ENCODE assay signal across 8 cellular contexts in genomic region chr12:81610955-81611889, GRCh38.
DNase-seq lines count a peak whose midpoint lies in the region; ATAC-seq and TF ChIP-seq lines count a peak whose summit lies in the region.

No MANE protein-coding gene starts in this region.

- H3K9me3 ChIP-seq in AG04450 (ENCODE audit: control insufficient read depth, insufficient read depth, low read length), result no peaks in the 10 kb centered on the region
- H3K9me3 ChIP-seq in body of pancreas, result no peaks in the 10 kb centered on the region
- H3K9me3 ChIP-seq in upper lobe of left lung, result no peaks in the 10 kb centered on the region
- H3K9me3 ChIP-seq in effector memory CD4-positive, alpha-beta T cell (ENCODE audit: control insufficient read depth, low read length), result no peaks in the 10 kb centered on the region

- 61 to 95% methylated on average over 6 to 18 of the region's 18 CpGs for WGBS in body of pancreas, 2 donors
- 83 to 88% methylated on average over 13 to 18 of the region's 18 CpGs for WGBS in upper lobe of left lung, 2 donors

- H3K4me3 ChIP-seq in AG04450 (ENCODE audit: low read depth, low read length), result no peak overlapping the region
- no peak overlapping the region for H3K4me3 ChIP-seq in body of pancreas
- H3K4me3 ChIP-seq in upper lobe of left lung, result no peak overlapping the region
- H3K4me3 ChIP-seq in effector memory CD4-positive, alpha-beta T cell (ENCODE audit: insufficient read depth, low read depth, low read length, poor library complexity, severe bottlenecking), result no peak overlapping the region

- POLR2A ChIA-PET in AG04450 (lab: Yijun Ruan, JAX), result no interaction called here

- no peaks in the 10 kb centered on the region for H3K36me3 ChIP-seq in body of pancreas (replicated peaks in 1 of 2; ENCODE audit: insufficient read depth in 1 of 2, low read depth in 2 of 2)
- no peaks in the 10 kb centered on the region for H3K36me3 ChIP-seq in upper lobe of left lung
- H3K36me3 ChIP-seq in effector memory CD4-positive, alpha-beta T cell (ENCODE audit: control insufficient read depth, insufficient read depth, low read length), result no peaks in the 10 kb centered on the region

- ATAC-seq in GM18870 (IDR thresholded peaks at IDR 0.05; ENCODE audit: unreplicated experiment) (peak; percentile 81), body of pancreas (no peak), upper lobe of left lung (ENCODE audit: low FRiP score in 2 of 2) (peak; percentile 19 to 43), GM19395 (IDR thresholded peaks at IDR 0.05; ENCODE audit: unreplicated experiment) (no peak)

- no peak overlapping the region for H3K27ac ChIP-seq in AG04450 (ENCODE audit: low read depth, low read length)
- H3K27ac ChIP-seq in body of pancreas, result no peak overlapping the region
- no peak overlapping the region for H3K27ac ChIP-seq in upper lobe of left lung
- H3K27ac ChIP-seq in effector memory CD4-positive, alpha-beta T cell (ENCODE audit: insufficient read depth, low read length, poor library complexity, severe bottlenecking), result no peak overlapping the region

- intact Hi-C loops in body of pancreas (cut with DNase I), result no loop called here

- TF ChIP-seq CTCF in AG04450 (IDR thresholded peaks at IDR 0.05; ENCODE audit: low read depth, low read length) (peak; percentile 26; the same call in 1 of the 2 replicates), body of pancreas (IDR thresholded peaks at IDR 0.05) (peak in 6 of 7 experiments; percentile 10 to 32 (median 16)), upper lobe of left lung (IDR thresholded peaks at IDR 0.05) (no peak)

- H3K27me3 ChIP-seq in AG04450 (ENCODE audit: control insufficient read depth, insufficient read depth, low read length) (no peaks in the 10 kb centered on the region), body of pancreas (no peaks in the 10 kb centered on the region), upper lobe of left lung (no peaks in the 10 kb centered on the region)
- no peaks in the 10 kb centered on the region for H3K27me3 ChIP-seq in effector memory CD4-positive, alpha-beta T cell (replicated peaks; ENCODE audit: control insufficient read depth, insufficient read depth, low read length, poor library complexity, severe bottlenecking)

- DNase-seq in AG04450 (ENCODE audit: low read depth, low spot score), result no peak
- DNase-seq in HT-29 (ENCODE audit: low spot score), result peak; percentile 25
- DNase-seq in body of pancreas, result no peak
- peak in 1 of 2 donors; percentile 29 for DNase-seq in upper lobe of left lung
- no peak for DNase-seq in anterior cingulate cortex (lab: John Stamatoyannopoulos, UW)
- no peak for DNase-seq in effector memory CD4-positive, alpha-beta T cell

- TF ChIP-seq POLR2A in body of pancreas (IDR thresholded peaks at IDR 0.05) (no peak), upper lobe of left lung (IDR thresholded peaks at IDR 0.05) (no peak)

- CTCF ChIA-PET in AG04450 (lab: Charles Lee), result interaction anchor here (1.4 kb wide), 1 partner anchor 17 kb away, joined by 3 read pairs; no protein-coding TSS in a partner anchor

- TF ChIP-seq EP300 in upper lobe of left lung (IDR thresholded peaks at IDR 0.05), result no peak

- H3K4me1 ChIP-seq in body of pancreas (no peaks in the 10 kb centered on the region), upper lobe of left lung (no peaks in the 10 kb centered on the region)
- no peaks in the 10 kb centered on the region for H3K4me1 ChIP-seq in effector memory CD4-positive, alpha-beta T cell (ENCODE audit: control insufficient read depth, insufficient read depth, low read length, poor library complexity, severe bottlenecking)

Comparison
In these comparisons a context has a peak if more than half of its experiments do, and no peak if none do; other contexts are left out.
1. CTCF ChIP-seq: peak in AG04450 (single experiment) and body of pancreas (6 of 7); none in upper lobe of left lung (0 of 6).
2. ATAC-seq: peak in GM18870 (single experiment) and upper lobe of left lung (2 of 2); none in body of pancreas (single experiment) and GM19395 (single experiment).